Comparison of ENCODE assay signal across 10 cellular contexts in genomic region chr17:2214887-2215615, GRCh38.
DNase-seq lines count a peak whose midpoint lies in the region; ATAC-seq and TF ChIP-seq lines count a peak whose summit lies in the region.
"Had no signal": no experiment of that assay in that cellular context is flagged by ENCODE, and none has a peak within 500 bp of the region (broad histone marks: within the 10 kb centered on the region; RNA-seq: fewer than 3 reads in every experiment).

No MANE protein-coding gene starts in this region.

- H3K4me3 ChIP-seq in HUES48 (ENCODE audit: low read depth, low read length), result no peak overlapping the region
- H3K4me3 ChIP-seq in heart right ventricle, result peak overlapping the region in 9 of 10 donors; percentile 10 to 48 (median 38)

- no peak for TF ChIP-seq CTCF in heart right ventricle (IDR thresholded peaks at IDR 0.05)

- H3K27ac ChIP-seq in HUES48 (ENCODE audit: low read depth, low read length) (peak overlapping the region; percentile 62), heart right ventricle (peak overlapping the region; percentile 82 to 97 (median 90))

- 0 out of 2 replicates have a peak overlapping the region, but pooled peaks have one; percentile 7 for H3K9ac ChIP-seq in HUES48 (ENCODE audit: low read depth, low read length)

- H3K4me1 Mint-ChIP-seq in activated T-helper 1 cell treated with anti-CD3 and anti-CD28 coated beads, Interleukin-12 subunit alpha, Interleukin-12 subunit beta, Interleukin-2, Interleukin-4 antibody, amounts not matched to agents 30 ng/mL and 10 ng/mL and 1 ng/mL, durations not matched to agents 14 hours and 24 hours and 36 hours (ENCODE audit: low read depth), result peaks cover 62% of the 10 kb centered on the region
- H3K4me1 Mint-ChIP-seq in stimulated activated naive CD8-positive, alpha-beta T cell treated with anti-CD3 and anti-CD28 coated beads, Interleukin-15, amount 100 ng/mL, for 72 hours, result peaks cover 69% of the 10 kb centered on the region

- peak overlapping the region; percentile 96 for H3K27ac Mint-ChIP-seq in activated T-helper 1 cell treated with anti-CD3 and anti-CD28 coated beads, Interleukin-12 subunit alpha, Interleukin-12 subunit beta, Interleukin-2, Interleukin-4 antibody, amounts not matched to agents 30 ng/mL and 10 ng/mL and 1 ng/mL, durations not matched to agents 14 hours and 24 hours and 36 hours
- H3K27ac Mint-ChIP-seq in stimulated activated naive CD8-positive, alpha-beta T cell treated with anti-CD3 and anti-CD28 coated beads, Interleukin-15, amount 100 ng/mL, for 72 hours, result peak overlapping the region; percentile 86 to 91

- H3K4me3 Mint-ChIP-seq in activated T-helper 1 cell treated with anti-CD3 and anti-CD28 coated beads, Interleukin-12 subunit alpha, Interleukin-12 subunit beta, Interleukin-2, Interleukin-4 antibody, amounts not matched to agents 30 ng/mL and 10 ng/mL and 1 ng/mL, durations not matched to agents 14 hours and 24 hours and 36 hours, result peak overlapping the region; percentile 80
- H3K4me3 Mint-ChIP-seq in stimulated activated naive CD8-positive, alpha-beta T cell treated with anti-CD3 and anti-CD28 coated beads, Interleukin-15, amount 100 ng/mL, for 72 hours, result peak overlapping the region; percentile 81 to 97
- H3K4me3 Mint-ChIP-seq: neural crest cell had no signal

- in situ Hi-C loops in ACHN (cut with HindIII; ENCODE audit: low pct_ligation_motif_present, low pct_unique_long_range_greater_than_20kb, low sequenced_read_pairs), result no loop called here

- peaks cover 18% of the 10 kb centered on the region for H3K36me3 Mint-ChIP-seq in activated T-helper 1 cell treated with anti-CD3 and anti-CD28 coated beads, Interleukin-12 subunit alpha, Interleukin-12 subunit beta, Interleukin-2, Interleukin-4 antibody, amounts not matched to agents 30 ng/mL and 10 ng/mL and 1 ng/mL, durations not matched to agents 14 hours and 24 hours and 36 hours (ENCODE audit: low read depth)

- WGBS in heart right ventricle, 2 donors, result 5 to 6% methylated on average over 11 of the region's 11 CpGs

- ATAC-seq in heart right ventricle (peak; percentile 60 to 87 (median 82)), GM18498 (IDR thresholded peaks at IDR 0.05; ENCODE audit: unreplicated experiment) (no peak)
- ATAC-seq in stimulated activated naive CD8-positive, alpha-beta T cell treated with anti-CD3 and anti-CD28 coated beads, Interleukin-15, amount 100 ng/mL, for 72 hours, result no peak

- no peaks in the 10 kb centered on the region for H3K27me3 Mint-ChIP-seq in activated T-helper 1 cell treated with anti-CD3 and anti-CD28 coated beads, Interleukin-12 subunit alpha, Interleukin-12 subunit beta, Interleukin-2, Interleukin-4 antibody, amounts not matched to agents 30 ng/mL and 10 ng/mL and 1 ng/mL, durations not matched to agents 14 hours and 24 hours and 36 hours (ENCODE audit: insufficient read depth)
- H3K27me3 Mint-ChIP-seq in stimulated activated naive CD8-positive, alpha-beta T cell treated with anti-CD3 and anti-CD28 coated beads, Interleukin-15, amount 100 ng/mL, for 72 hours, result no peaks in the 10 kb centered on the region

- H3K9me3 ChIP-seq in HUES48 (ENCODE audit: control insufficient read depth, insufficient read depth, low read length), result no peaks in the 10 kb centered on the region
- no peaks in the 10 kb centered on the region for H3K9me3 ChIP-seq in heart right ventricle

- H3K36me3 ChIP-seq in HUES48 (ENCODE audit: control insufficient read depth, insufficient read depth, low read length) (peaks cover 6% of the 10 kb centered on the region; the same call in 1 of the 2 replicates), heart right ventricle (peaks cover 0 to 12% (median 0%) of the 10 kb centered on the region in 9 donors)

- H3K27me3 ChIP-seq in HUES48 (ENCODE audit: control insufficient read depth, insufficient read depth, low read length) (no peaks in the 10 kb centered on the region), heart right ventricle (no peaks in the 10 kb centered on the region)

- no peaks in the 10 kb centered on the region for H3K9me3 Mint-ChIP-seq in activated T-helper 1 cell treated with anti-CD3 and anti-CD28 coated beads, Interleukin-12 subunit alpha, Interleukin-12 subunit beta, Interleukin-2, Interleukin-4 antibody, amounts not matched to agents 30 ng/mL and 10 ng/mL and 1 ng/mL, durations not matched to agents 14 hours and 24 hours and 36 hours
- H3K9me3 Mint-ChIP-seq in stimulated activated naive CD8-positive, alpha-beta T cell treated with anti-CD3 and anti-CD28 coated beads, Interleukin-15, amount 100 ng/mL, for 72 hours, result no peaks in the 10 kb centered on the region
- H3K9me3 Mint-ChIP-seq: neural crest cell had no signal

- intact Hi-C loops in activated T-helper 1 cell treated with anti-CD3 and anti-CD28 coated beads, Interleukin-12 subunit alpha, Interleukin-12 subunit beta, Interleukin-2, Interleukin-4 antibody, amounts not matched to agents 30 ng/mL and 10 ng/mL and 1 ng/mL, durations not matched to agents 14 hours and 24 hours and 36 hours (cut with micrococcal nuclease), result loop anchor here (1.0 kb wide), 3 partner anchors 8 to 25 kb away; no protein-coding TSS in a partner anchor
- intact Hi-C loops in heart right ventricle (cut with DNase I), result loop anchor here in 5 of 10 donors (1.0 to 5.0 kb wide), 4 partner anchors 34 to 42 kb away; no protein-coding TSS in a partner anchor

- H3K4me1 ChIP-seq in HUES48 (ENCODE audit: control insufficient read depth, insufficient read depth, low read length), result peaks cover 27% of the 10 kb centered on the region
- H3K4me1 ChIP-seq in heart right ventricle, result peaks cover 18 to 71% (median 52%) of the 10 kb centered on the region in 9 donors

- no peak for DNase-seq in activated T-helper 1 cell treated with anti-CD3 and anti-CD28 coated beads, Interleukin-12 subunit alpha, Interleukin-12 subunit beta, Interleukin-2, Interleukin-4 antibody, amounts not matched to agents 30 ng/mL and 10 ng/mL and 1 ng/mL, durations not matched to agents 14 hours and 24 hours and 36 hours (ENCODE audit: low spot score)
- peak; percentile 64 to 82 for DNase-seq in heart right ventricle
- no peak for DNase-seq in stimulated activated naive CD8-positive, alpha-beta T cell treated with anti-CD3 and anti-CD28 coated beads, Interleukin-15, amount 100 ng/mL, for 72 hours
- no peak for DNase-seq in KG1 (lab: John Stamatoyannopoulos, UW)
- no peak for DNase-seq in ACHN
- no peak for DNase-seq in DMS53 treated with DMSO at 0.1 percent for 48 hours (lab: John Stamatoyannopoulos, UW; ENCODE audit: unreplicated experiment)
- DNase-seq: NCI-H524 had no signal

Comparison
In these comparisons a context has a peak if more than half of its experiments do, and no peak if none do; other contexts are left out.
1. DNase-seq: peak in heart right ventricle (2 of 2); none in activated T-helper 1 cell treated with anti-CD3 and anti-CD28 coated beads, Interleukin-12 subunit alpha, Interleukin-12 subunit beta, Interleukin-2, Interleukin-4 antibody, amounts not matched to agents 30 ng/mL and 10 ng/mL and 1 ng/mL, durations not matched to agents 14 hours and 24 hours and 36 hours (single experiment), stimulated activated naive CD8-positive, alpha-beta T cell treated with anti-CD3 and anti-CD28 coated beads, Interleukin-15, amount 100 ng/mL, for 72 hours (0 of 2), KG1 (single experiment), ACHN (single experiment) and DMS53 treated with DMSO at 0.1 percent for 48 hours (single experiment).
2. ATAC-seq: peak in heart right ventricle (8 of 8); none in stimulated activated naive CD8-positive, alpha-beta T cell treated with anti-CD3 and anti-CD28 coated beads, Interleukin-15, amount 100 ng/mL, for 72 hours (single experiment) and GM18498 (single experiment).